Comparison of ENCODE assay signal across 8 cellular contexts in genomic region chr22:20965104-20965887, GRCh38. TPM values are rescaled to one million over a fixed set of nuclear protein-coding genes. Genes with fewer than 3 reads are reported as not detected.
A peak's percentile ranks its signal among the peaks of the same experiment; 100 is the strongest.
DNase-seq lines count a peak whose midpoint lies in the region; TF ChIP-seq lines count a peak whose summit lies in the region.

No MANE protein-coding gene starts in this region.

- H3K27ac Mint-ChIP-seq in activated CD4-positive, alpha-beta T cell treated with anti-CD3 and anti-CD28 coated beads, Interleukin-2, amount 10 ng/mL, durations not matched to agents 24 days and 14 days = no peak overlapping the region
- H3K27ac Mint-ChIP-seq in mesothelial cell of epicardium = no peak overlapping the region

- no peaks in the 10 kb centered on the region for H3K36me3 ChIP-seq in colonic mucosa
- no peaks in the 10 kb centered on the region for H3K36me3 ChIP-seq in thymus (ENCODE audit: control insufficient read depth, insufficient read depth)

- no peak for DNase-seq in activated CD4-positive, alpha-beta T cell treated with anti-CD3 and anti-CD28 coated beads, Interleukin-2, amount 10 ng/mL, durations not matched to agents 24 days and 14 days
- DNase-seq in activated CD4-positive, alpha-beta T cell treated with anti-CD3 and anti-CD28 coated beads, Interleukin-2, amount 50 U/mL, for 4 hours = no peak
- DNase-seq in colonic mucosa (peak; percentile 55), mesothelial cell of epicardium (ENCODE audit: low spot score in 2 of 2, unreplicated experiment in 2 of 2) (no peak), NCI-H2029 treated with DMSO at 0.1 percent for 48 hours (lab: John Stamatoyannopoulos, UW) (no peak), HPDE6-E6E7 (ENCODE audit: extremely low spot score) (no peak), anterior cingulate cortex (lab: John Stamatoyannopoulos, UW) (no peak)

- H3K27ac ChIP-seq in colonic mucosa (peak overlapping the region; percentile 87), thymus (ENCODE audit: low read depth) (no peak overlapping the region)

- H3K27me3 ChIP-seq in colonic mucosa (no peaks in the 10 kb centered on the region), thymus (ENCODE audit: control insufficient read depth, insufficient read depth) (peaks cover 23% of the 10 kb centered on the region)

- H3K9ac ChIP-seq in colonic mucosa (ENCODE audit: low read depth in 2 of 2, low read length in 2 of 2) = peak overlapping the region; percentile 88

- TF ChIP-seq CTCF in colonic mucosa (IDR thresholded peaks at IDR 0.05) (no peak), mesothelial cell of epicardium (IDR thresholded peaks at IDR 0.05; ENCODE audit: unreplicated experiment) (no peak)

- H3K4me1 ChIP-seq in colonic mucosa = peaks cover 3% of the 10 kb centered on the region
- H3K4me1 ChIP-seq in thymus (ENCODE audit: control insufficient read depth, insufficient read depth, low read length) = no peaks in the 10 kb centered on the region

- H3K9me3 ChIP-seq in colonic mucosa (no peaks in the 10 kb centered on the region), thymus (ENCODE audit: control insufficient read depth) (no peaks in the 10 kb centered on the region)

- H3K4me3 Mint-ChIP-seq in activated CD4-positive, alpha-beta T cell treated with anti-CD3 and anti-CD28 coated beads, Interleukin-2, amount 10 ng/mL, durations not matched to agents 24 days and 14 days = peak overlapping the region; percentile 40
- peak overlapping the region; percentile 55 for H3K4me3 Mint-ChIP-seq in mesothelial cell of epicardium

- peak overlapping the region; percentile 50 for H3K4me3 ChIP-seq in colonic mucosa
- H3K4me3 ChIP-seq in thymus (ENCODE audit: low read length) = peak overlapping the region; percentile 33

- WGBS in thymus = 15% methylated on average over 61 of the region's 65 CpGs

- no peaks in the 10 kb centered on the region for H3K36me3 Mint-ChIP-seq in activated CD4-positive, alpha-beta T cell treated with anti-CD3 and anti-CD28 coated beads, Interleukin-2, amount 10 ng/mL, durations not matched to agents 24 days and 14 days (ENCODE audit: low read depth)
- H3K36me3 Mint-ChIP-seq in mesothelial cell of epicardium = no peaks in the 10 kb centered on the region

- peaks cover 25% of the 10 kb centered on the region for H3K27me3 Mint-ChIP-seq in activated CD4-positive, alpha-beta T cell treated with anti-CD3 and anti-CD28 coated beads, Interleukin-2, amount 10 ng/mL, durations not matched to agents 24 days and 14 days
- H3K27me3 Mint-ChIP-seq in mesothelial cell of epicardium (ENCODE audit: low read depth) = peaks cover 22% of the 10 kb centered on the region

- peaks cover 10% of the 10 kb centered on the region for H3K4me1 Mint-ChIP-seq in activated CD4-positive, alpha-beta T cell treated with anti-CD3 and anti-CD28 coated beads, Interleukin-2, amount 10 ng/mL, durations not matched to agents 24 days and 14 days
- peaks cover 6% of the 10 kb centered on the region for H3K4me1 Mint-ChIP-seq in mesothelial cell of epicardium

- intact Hi-C loops in activated CD4-positive, alpha-beta T cell treated with anti-CD3 and anti-CD28 coated beads, Interleukin-2, amount 10 ng/mL, durations not matched to agents 24 days and 14 days (cut with micrococcal nuclease) = no loop called here
- intact Hi-C loops in colonic mucosa (cut with DNase I) = loop anchor here (10.0 kb wide), 1 partner anchor 90 kb away; no protein-coding TSS in a partner anchor

- H3K9me3 Mint-ChIP-seq in activated CD4-positive, alpha-beta T cell treated with anti-CD3 and anti-CD28 coated beads, Interleukin-2, amount 10 ng/mL, durations not matched to agents 24 days and 14 days = no peaks in the 10 kb centered on the region
- H3K9me3 Mint-ChIP-seq in mesothelial cell of epicardium = no peaks in the 10 kb centered on the region

RNA-seq across cellular contexts. Expression of gene AIFM3, which starts 1.8 kb away (rescaled TPM):
- 0.37 TPM in 1 of 2 replicates, not detected in the other for total RNA-seq in activated CD4-positive, alpha-beta T cell treated with anti-CD3 and anti-CD28 coated beads, Interleukin-2, amount 10 ng/mL, durations not matched to agents 24 days and 14 days
- total RNA-seq in colonic mucosa (100 to 1,000 TPM in 1 of 2 donors, 10 to 100 TPM in 1; 76.9 to 156 TPM), mesothelial cell of epicardium (2.4 to 3.2 TPM (median 2.5 TPM) in 3 replicates)
- 3.3 TPM for polyA plus RNA-seq in thymus

RNA-seq across cellular contexts. Expression of gene LZTR1, which starts 16.8 kb away (rescaled TPM):
- total RNA-seq in activated CD4-positive, alpha-beta T cell treated with anti-CD3 and anti-CD28 coated beads, Interleukin-2, amount 10 ng/mL, durations not matched to agents 24 days and 14 days = 69.9 and 76.4 TPM in 2 replicates
- 10 to 100 TPM; 31.6 to 61.7 TPM for total RNA-seq in colonic mucosa
- 92.3 to 101 TPM (median 97.3 TPM) in 3 replicates for total RNA-seq in mesothelial cell of epicardium
- polyA plus RNA-seq in thymus = 49.2 TPM

RNA-seq across cellular contexts. Expression of gene THAP7, which starts 36.6 kb away (rescaled TPM):
- 30.3 and 31.5 TPM in 2 replicates for total RNA-seq in activated CD4-positive, alpha-beta T cell treated with anti-CD3 and anti-CD28 coated beads, Interleukin-2, amount 10 ng/mL, durations not matched to agents 24 days and 14 days
- total RNA-seq in colonic mucosa (10 to 100 TPM; 12.9 to 23.3 TPM), mesothelial cell of epicardium (19.7 to 22.8 TPM (median 22.0 TPM) in 3 replicates)
- 40.3 TPM for polyA plus RNA-seq in thymus

RNA-seq across cellular contexts. Expression of gene CRKL, which starts 48.1 kb away (rescaled TPM):
- total RNA-seq in activated CD4-positive, alpha-beta T cell treated with anti-CD3 and anti-CD28 coated beads, Interleukin-2, amount 10 ng/mL, durations not matched to agents 24 days and 14 days = 81.4 and 82.4 TPM in 2 replicates
- total RNA-seq in colonic mucosa = 10 to 100 TPM; 63.6 to 82.5 TPM
- 72.3 to 78.5 TPM (median 75.1 TPM) in 3 replicates for total RNA-seq in mesothelial cell of epicardium
- 21.9 TPM for polyA plus RNA-seq in thymus

RNA-seq across cellular contexts. Expression of gene P2RX6, which starts 49.7 kb away (rescaled TPM):
- total RNA-seq in activated CD4-positive, alpha-beta T cell treated with anti-CD3 and anti-CD28 coated beads, Interleukin-2, amount 10 ng/mL, durations not matched to agents 24 days and 14 days = not detected in 2 replicates
- total RNA-seq in colonic mucosa = under 1 TPM; 0.27 to 0.62 TPM
- 0.72 to 1.1 TPM (median 0.88 TPM) in 3 replicates for total RNA-seq in mesothelial cell of epicardium
- polyA plus RNA-seq in thymus = 0.87 TPM

Comparison
In these comparisons a context has a peak if more than half of its experiments do, and no peak if none do; other contexts are left out.
1. RNA of gene AIFM3, which starts 1.8 kb away (total RNA-seq): 76.9 to 156 TPM in colonic mucosa; 2.4 to 3.2 TPM in mesothelial cell of epicardium and 0.37 TPM in activated CD4-positive, alpha-beta T cell treated with anti-CD3 and anti-CD28 coated beads, Interleukin-2, amount 10 ng/mL, durations not matched to agents 24 days and 14 days; every median in the first group is over 10 times any median in the second.